35 cellular contexts compared by ENCODE assay signal in the genomic region with DNA sequence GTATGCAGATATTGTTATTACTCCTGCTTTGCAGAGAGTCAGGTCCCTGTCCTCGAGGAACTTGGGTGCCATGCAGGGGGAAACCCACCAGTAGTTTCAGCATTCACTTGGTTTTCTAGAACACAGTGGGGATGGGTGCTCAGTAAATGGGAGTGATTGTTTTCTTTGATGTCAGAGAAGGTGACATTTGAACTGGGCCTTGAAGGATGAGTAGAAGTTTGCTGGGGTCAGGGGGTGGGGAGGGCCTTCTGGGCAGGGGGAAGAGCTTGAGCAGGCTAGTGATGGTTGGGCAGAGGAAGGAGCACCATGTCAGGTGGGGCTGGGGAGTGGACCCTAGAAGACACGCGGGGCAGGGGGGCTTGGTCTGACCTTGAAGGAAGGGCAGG. TPM values are rescaled to one million over a fixed set of nuclear protein-coding genes. Genes with fewer than 3 reads are reported as not detected.
"Had no signal": no experiment of that assay in that cellular context is flagged by ENCODE, and none has a peak within 500 bp of the region (broad histone marks: within the 10 kb centered on the region; RNA-seq: fewer than 3 reads in every experiment).

No MANE protein-coding gene starts in this region.

- H3K36me3 Mint-ChIP-seq: activated naive CD4-positive, alpha-beta T cell treated with anti-CD3 and anti-CD28 coated beads, Interleukin-2, amount 10 ng/mL, durations not matched to agents 7 days and 5 days; activated naive CD8-positive, alpha-beta T cell treated with anti-CD3 and anti-CD28 coated beads, Interleukin-2, amount 10 ng/mL, durations not matched to agents 7 days and 5 days; brain; T-cell had no signal

- H3K4me3 Mint-ChIP-seq: activated B cell treated with CpG ODN at 0.5 μM for 24 hours; activated naive CD4-positive, alpha-beta T cell treated with anti-CD3 and anti-CD28 coated beads, Interleukin-2, amount 10 ng/mL, durations not matched to agents 7 days and 5 days; activated naive CD8-positive, alpha-beta T cell treated with anti-CD3 and anti-CD28 coated beads, Interleukin-2, amount 10 ng/mL, durations not matched to agents 7 days and 5 days; activated T-cell treated with anti-CD3 and anti-CD28 coated beads, Interleukin-2, amount 50 U/mL, for 24 hours; activated T-cell treated with anti-CD3 and anti-CD28 coated beads, Interleukin-2, amount 50 U/mL, for 72 hours; brain; dendritic cell treated with granulocyte-macrophage colony-stimulating factor and Interleukin-4, amounts not matched to agents 40 ng/mL and 50 ng/mL, for 4 days; T-cell; T-helper 17 cell; T-helper 2 cell treated with Interferon-gamma antibody and Interleukin-4, amounts not matched to agents 5 μg/mL and 100 μg/mL, for 36 hours had no signal

- ATAC-seq: activated CD4-positive, CD25-positive, alpha-beta regulatory T cell treated with anti-CD3 and anti-CD28 coated beads, Interleukin-2, amount 50 U/mL, for 24 hours; activated naive CD4-positive, alpha-beta T cell treated with anti-CD3 and anti-CD28 coated beads, Interleukin-2, amount 50 U/mL, for 72 hours; activated T-cell treated with anti-CD3 and anti-CD28 coated beads, Interleukin-2, amount 50 U/mL, for 72 hours; gastroesophageal sphincter; T-cell; T-helper 17 cell had no signal

- H3K9me3 ChIP-seq: ascending aorta, breast epithelium, esophagus squamous epithelium, gastroesophageal sphincter had no signal

- H3K27ac ChIP-seq: ascending aorta, breast epithelium, cardiac muscle cell, coronary artery, dorsolateral prefrontal cortex, epithelial cell of prostate, esophagus squamous epithelium, gastroesophageal sphincter had no signal

- H3K4me1 ChIP-seq: ascending aorta, breast epithelium had no signal

- H3K9me3 Mint-ChIP-seq: activated B cell treated with CpG ODN at 0.5 μM for 24 hours; activated naive CD4-positive, alpha-beta T cell treated with anti-CD3 and anti-CD28 coated beads, Interleukin-2, amount 10 ng/mL, durations not matched to agents 7 days and 5 days; activated naive CD4-positive, alpha-beta T cell treated with anti-CD3 and anti-CD28 coated beads, Interleukin-2, amount 50 U/mL, for 72 hours; activated naive CD8-positive, alpha-beta T cell treated with anti-CD3 and anti-CD28 coated beads, Interleukin-2, amount 10 ng/mL, durations not matched to agents 7 days and 5 days; activated T-cell treated with anti-CD3 and anti-CD28 coated beads, Interleukin-2, amount 50 U/mL, for 24 hours; activated T-cell treated with anti-CD3 and anti-CD28 coated beads, Interleukin-2, amount 50 U/mL, for 72 hours; dendritic cell treated with granulocyte-macrophage colony-stimulating factor and Interleukin-4, amounts not matched to agents 40 ng/mL and 50 ng/mL, for 4 days; T-cell; T-helper 2 cell treated with Interferon-gamma antibody and Interleukin-4, amounts not matched to agents 5 μg/mL and 100 μg/mL, for 36 hours had no signal

- DNase-seq: activated B cell treated with CpG ODN at 0.5 μM for 24 hours; activated CD4-positive, alpha-beta T cell treated with anti-CD3 and anti-CD28 coated beads for 48 hours; activated CD4-positive, alpha-beta T cell treated with anti-CD3 and anti-CD28 coated beads, Interleukin-2, amount 50 U/mL, for 1 hour; activated CD4-positive, alpha-beta T cell treated with anti-CD3 and anti-CD28 coated beads, Interleukin-2, amount 50 U/mL, for 48 hours; activated CD8-positive, alpha-beta memory T cell treated with anti-CD3 and anti-CD28 coated beads, Interleukin-2, amount 50 U/mL, for 48 hours; activated gamma-delta T cell; activated naive CD4-positive, alpha-beta T cell; activated naive CD4-positive, alpha-beta T cell treated with anti-CD3 and anti-CD28 coated beads, Interleukin-2, amount 10 ng/mL, durations not matched to agents 7 days and 5 days; activated naive CD8-positive, alpha-beta T cell treated with anti-CD3 and anti-CD28 coated beads, Interleukin-2, amount 10 ng/mL, durations not matched to agents 7 days and 5 days; activated T-cell treated with anti-CD3 and anti-CD28 coated beads for 4 hours; activated T-cell treated with anti-CD3 and anti-CD28 coated beads, Interleukin-2, amount 50 U/mL, for 24 hours; activated T-cell treated with anti-CD3 and anti-CD28 coated beads, Interleukin-2, amount 50 U/mL, for 72 hours; central memory CD4-positive, alpha-beta T cell; cerebellar nuclear complex; esophagus squamous epithelium; foreskin melanocyte; head of caudate nucleus; SW 1271; T-cell; T-helper 17 cell; T1000; WERI-Rb-1 had no signal

- H3K27me3 ChIP-seq: ascending aorta had no signal

- H3K4me3 ChIP-seq: ascending aorta, breast epithelium, cardiac muscle cell, coronary artery, dorsolateral prefrontal cortex, esophagus squamous epithelium, gastroesophageal sphincter had no signal

- H3K36me3 ChIP-seq: ascending aorta, breast epithelium, cardiac muscle cell, esophagus squamous epithelium, gastroesophageal sphincter, WERI-Rb-1 had no signal

- H3K27ac Mint-ChIP-seq: activated B cell treated with CpG ODN at 0.5 μM for 24 hours; activated naive CD4-positive, alpha-beta T cell treated with anti-CD3 and anti-CD28 coated beads, Interleukin-2, amount 10 ng/mL, durations not matched to agents 7 days and 5 days; activated naive CD8-positive, alpha-beta T cell treated with anti-CD3 and anti-CD28 coated beads, Interleukin-2, amount 10 ng/mL, durations not matched to agents 7 days and 5 days; activated T-cell treated with anti-CD3 and anti-CD28 coated beads, Interleukin-2, amount 50 U/mL, for 24 hours; activated T-cell treated with anti-CD3 and anti-CD28 coated beads, Interleukin-2, amount 50 U/mL, for 72 hours; dendritic cell treated with granulocyte-macrophage colony-stimulating factor and Interleukin-4, amounts not matched to agents 40 ng/mL and 50 ng/mL, for 4 days; T-cell; T-helper 17 cell; T-helper 2 cell treated with Interferon-gamma antibody and Interleukin-4, amounts not matched to agents 5 μg/mL and 100 μg/mL, for 36 hours had no signal

RNA-seq across cellular contexts. Expression of a gene that starts 5.9 kb away (rescaled TPM):
- total RNA-seq: activated naive CD8-positive, alpha-beta T cell treated with anti-CD3 and anti-CD28 coated beads, Interleukin-2, amount 10 ng/mL, durations not matched to agents 7 days and 5 days; endothelial cell of umbilical vein; T-helper 17 cell had no signal
